In the genomic region with DNA sequence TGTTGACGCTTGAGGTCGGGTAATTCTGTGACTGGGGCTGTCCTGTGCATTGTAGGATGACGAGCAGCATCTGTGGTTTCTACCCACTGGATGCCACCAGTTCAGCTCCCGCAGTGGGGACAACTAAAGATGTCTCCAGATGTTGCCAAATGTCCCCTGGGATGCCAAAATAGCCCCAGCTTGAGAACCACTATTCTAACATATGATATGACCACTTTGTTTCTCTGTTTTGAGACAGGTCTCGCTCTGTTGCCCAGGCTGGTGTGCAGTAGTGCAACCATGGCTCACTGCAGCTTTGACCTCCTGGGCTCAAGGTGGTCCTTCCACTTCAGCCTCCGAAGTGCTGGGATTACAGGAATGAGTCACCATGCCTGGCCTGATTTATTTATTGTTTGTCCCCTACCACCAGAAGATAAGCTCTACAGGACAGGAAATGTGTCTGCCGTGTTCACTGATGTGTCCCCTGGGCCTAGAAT, we compare ENCODE assay signal across 15 cellular contexts. TPM values are rescaled to one million over a fixed set of nuclear protein-coding genes. Genes with fewer than 3 reads are reported as not detected.
DNase-seq lines count a peak whose midpoint lies in the region; ATAC-seq lines count a peak whose summit lies in the region.
"Had no signal": no experiment of that assay in that cellular context is flagged by ENCODE, and none has a peak within 500 bp of the region (broad histone marks: within the 10 kb centered on the region; RNA-seq: fewer than 3 reads in every experiment).

No MANE protein-coding gene starts in this region.

- peaks cover 3% of the 10 kb centered on the region for H3K79me1 ChIP-seq in mesenchymal stem cell (replicated peaks; ENCODE audit: low read length, poor library complexity, severe bottlenecking)

- H3K14ac ChIP-seq in mesenchymal stem cell (ENCODE audit: low read length in 2 of 2): no peak overlapping the region

- DNase-seq in mesenchymal stem cell (peak; percentile 51), anterior cingulate cortex (lab: John Stamatoyannopoulos, UW) (no peak), NCI-H1417 (lab: John Stamatoyannopoulos, UW) (no peak)
- no peak for DNase-seq in activated naive CD4-positive, alpha-beta T cell treated with anti-CD3 and anti-CD28 coated beads for 36 hours
- no peak for DNase-seq in naive thymus-derived CD4-positive, alpha-beta T cell
- DNase-seq: activated T-cell treated with anti-CD3 and anti-CD28 coated beads, Interleukin-2, amount 50 U/mL, for 72 hours; CD4-positive, CD25-positive, alpha-beta regulatory T cell; Karpas-422; NCI-H2227 treated with DMSO at 0.1 percent for 48 hours; retina; SHP77 had no signal

- no peaks in the 10 kb centered on the region for H3K9me3 Mint-ChIP-seq in activated naive CD4-positive, alpha-beta T cell treated with anti-CD3 and anti-CD28 coated beads for 36 hours
- H3K9me3 Mint-ChIP-seq in naive thymus-derived CD4-positive, alpha-beta T cell: no peaks in the 10 kb centered on the region
- H3K9me3 Mint-ChIP-seq: activated T-cell treated with anti-CD3 and anti-CD28 coated beads, Interleukin-2, amount 50 U/mL, for 72 hours had no signal

- no peak overlapping the region for H2BK12ac ChIP-seq in mesenchymal stem cell (ENCODE audit: low read length in 2 of 2)

- no peak overlapping the region for H3K18ac ChIP-seq in mesenchymal stem cell (ENCODE audit: low read depth in 1 of 2, low read length in 2 of 2)

- H3K36me3 Mint-ChIP-seq in activated naive CD4-positive, alpha-beta T cell treated with anti-CD3 and anti-CD28 coated beads for 36 hours (ENCODE audit: low read depth): no peaks in the 10 kb centered on the region
- H3K36me3 Mint-ChIP-seq in naive thymus-derived CD4-positive, alpha-beta T cell: no peaks in the 10 kb centered on the region
- H3K36me3 Mint-ChIP-seq: CD4-positive, CD25-positive, alpha-beta regulatory T cell had no signal

- no peak overlapping the region for H3K4me2 ChIP-seq in mesenchymal stem cell (ENCODE audit: low read length, poor library complexity, severe bottlenecking)

- no peaks in the 10 kb centered on the region for H3K36me3 ChIP-seq in mesenchymal stem cell (ENCODE audit: control insufficient read depth in 1 of 2, insufficient read depth in 2 of 2, low read depth in 1 of 2, low read length in 2 of 2)
- H3K36me3 ChIP-seq in naive thymus-derived CD4-positive, alpha-beta T cell (ENCODE audit: control insufficient read depth in 2 of 3, insufficient read depth in 3 of 3, low read length in 3 of 3): peaks cover 0 to 6% (median 0%) of the 10 kb centered on the region in 3 experiments
- H3K36me3 ChIP-seq: breast epithelium had no signal

- no peak overlapping the region for H2BK120ac ChIP-seq in mesenchymal stem cell (ENCODE audit: low read depth, low read length)

- no peak overlapping the region for H3K27ac ChIP-seq in mesenchymal stem cell (ENCODE audit: low read length, poor library complexity, severe bottlenecking)
- H3K27ac ChIP-seq in naive thymus-derived CD4-positive, alpha-beta T cell (ENCODE audit: low read depth, low read length): no peak overlapping the region
- H3K27ac ChIP-seq: breast epithelium had no signal

- POLR2A ChIA-PET in naive thymus-derived CD4-positive, alpha-beta T cell (lab: Charles Lee): no interaction called here

- no peak overlapping the region for H4K91ac ChIP-seq in mesenchymal stem cell (ENCODE audit: low read length)

- WGBS in mesenchymal stem cell: 54% methylated on average over 7 of the region's 7 CpGs

- H2AK5ac ChIP-seq in mesenchymal stem cell (ENCODE audit: low read length, severe bottlenecking): no peak overlapping the region

- H3K9ac ChIP-seq in mesenchymal stem cell (ENCODE audit: low read length): no peak overlapping the region

- no peak overlapping the region for H3K4me3 Mint-ChIP-seq in activated naive CD4-positive, alpha-beta T cell treated with anti-CD3 and anti-CD28 coated beads for 36 hours
- no peak overlapping the region for H3K4me3 Mint-ChIP-seq in naive thymus-derived CD4-positive, alpha-beta T cell
- H3K4me3 Mint-ChIP-seq: activated T-cell treated with anti-CD3 and anti-CD28 coated beads, Interleukin-2, amount 50 U/mL, for 72 hours had no signal

- H2AFZ ChIP-seq in mesenchymal stem cell (ENCODE audit: low read depth, low read length): no peak overlapping the region

- no peak overlapping the region for H3K4ac ChIP-seq in mesenchymal stem cell (ENCODE audit: low read depth in 1 of 2, low read length in 2 of 2)

- no peaks in the 10 kb centered on the region for H3K27me3 Mint-ChIP-seq in activated naive CD4-positive, alpha-beta T cell treated with anti-CD3 and anti-CD28 coated beads for 36 hours (ENCODE audit: low read depth)
- peaks cover 0 to 6% (median 0%) of the 10 kb centered on the region in 5 donors for H3K27me3 Mint-ChIP-seq in naive thymus-derived CD4-positive, alpha-beta T cell

- CTCF ChIA-PET in activated naive CD4-positive, alpha-beta T cell treated with anti-CD3 and anti-CD28 coated beads for 36 hours (lab: Charles Lee): no interaction called here
- CTCF ChIA-PET in naive thymus-derived CD4-positive, alpha-beta T cell (lab: Charles Lee): no interaction called here

- H3K23ac ChIP-seq in mesenchymal stem cell (ENCODE audit: low read length in 2 of 2): no peak overlapping the region

- no peak overlapping the region for H2BK5ac ChIP-seq in mesenchymal stem cell (ENCODE audit: low read depth, low read length, poor library complexity, severe bottlenecking)

- no peak overlapping the region for H2BK15ac ChIP-seq in mesenchymal stem cell (ENCODE audit: low read depth, poor library complexity, severe bottlenecking)

- no peaks in the 10 kb centered on the region for H3K9me3 ChIP-seq in mesenchymal stem cell (ENCODE audit: control insufficient read depth, low read length)
- H3K9me3 ChIP-seq in naive thymus-derived CD4-positive, alpha-beta T cell (ENCODE audit: control insufficient read depth in 2 of 3, low read length in 3 of 3): no peaks in the 10 kb centered on the region
- H3K9me3 ChIP-seq: breast epithelium had no signal

- no peaks in the 10 kb centered on the region for H3K27me3 ChIP-seq in mesenchymal stem cell (ENCODE audit: control insufficient read depth in 1 of 2, insufficient read depth in 1 of 2, low read length in 2 of 2)
- H3K27me3 ChIP-seq in naive thymus-derived CD4-positive, alpha-beta T cell (ENCODE audit: control insufficient read depth in 2 of 2, insufficient read depth in 2 of 2, low read length in 2 of 2): no peaks in the 10 kb centered on the region
- H3K27me3 ChIP-seq: breast epithelium had no signal

- H3K4me1 Mint-ChIP-seq in activated naive CD4-positive, alpha-beta T cell treated with anti-CD3 and anti-CD28 coated beads for 36 hours (ENCODE audit: low read depth): peaks cover 6% of the 10 kb centered on the region
- H3K4me1 Mint-ChIP-seq in naive thymus-derived CD4-positive, alpha-beta T cell: peaks cover 6 to 14% (median 10%) of the 10 kb centered on the region in 7 donors

- no peak overlapping the region for H3K4me3 ChIP-seq in mesenchymal stem cell (ENCODE audit: insufficient read depth in 1 of 2, low read depth in 1 of 2, low read length in 2 of 2)
- no peak overlapping the region for H3K4me3 ChIP-seq in naive thymus-derived CD4-positive, alpha-beta T cell (ENCODE audit: low read length)
- H3K4me3 ChIP-seq: breast epithelium had no signal

- intact Hi-C loops in activated naive CD4-positive, alpha-beta T cell treated with anti-CD3 and anti-CD28 coated beads for 36 hours (cut with micrococcal nuclease): no loop called here
- intact Hi-C loops in naive thymus-derived CD4-positive, alpha-beta T cell (cut with micrococcal nuclease): no loop called here

- H4K8ac ChIP-seq in mesenchymal stem cell (ENCODE audit: low read length): no peak overlapping the region

- no peak overlapping the region for H3K27ac Mint-ChIP-seq in activated naive CD4-positive, alpha-beta T cell treated with anti-CD3 and anti-CD28 coated beads for 36 hours
- H3K27ac Mint-ChIP-seq in naive thymus-derived CD4-positive, alpha-beta T cell: no peak overlapping the region
- H3K27ac Mint-ChIP-seq: activated T-cell treated with anti-CD3 and anti-CD28 coated beads, Interleukin-2, amount 50 U/mL, for 72 hours had no signal

- ATAC-seq in GM18511 (IDR thresholded peaks at IDR 0.05; ENCODE audit: unreplicated experiment): peak; percentile 76
- ATAC-seq in GM21515 (IDR thresholded peaks at IDR 0.05; ENCODE audit: unreplicated experiment): peak; percentile 38
- ATAC-seq in HG03196 (IDR thresholded peaks at IDR 0.05; ENCODE audit: unreplicated experiment): peak; percentile 66
- ATAC-seq in naive thymus-derived CD4-positive, alpha-beta T cell: no peak
- ATAC-seq: activated T-cell treated with anti-CD3 and anti-CD28 coated beads, Interleukin-2, amount 50 U/mL, for 72 hours had no signal

- peaks cover 7% of the 10 kb centered on the region for H3K4me1 ChIP-seq in mesenchymal stem cell (ENCODE audit: control insufficient read depth, insufficient read depth, low read depth, low read length)
- H3K4me1 ChIP-seq in naive thymus-derived CD4-positive, alpha-beta T cell (ENCODE audit: control insufficient read depth in 2 of 2, insufficient read depth in 2 of 2, low read length in 2 of 2): peaks cover under 1 to 3% of the 10 kb centered on the region in 2 donors

RNA-seq across cellular contexts. Expression of a gene that starts 4.4 kb away (rescaled TPM):
- polyA plus RNA-seq in mesenchymal stem cell (2013, experiment 1 of 2): 30.3 TPM
- polyA plus RNA-seq in mesenchymal stem cell (2013, experiment 2 of 2): 29.2 TPM
- total RNA-seq in activated naive CD4-positive, alpha-beta T cell treated with anti-CD3 and anti-CD28 coated beads for 36 hours: 10 to 100 TPM; 23.9 TPM
- 10 to 100 TPM; 25.7 to 46.4 (median 38.0) TPM for total RNA-seq in naive thymus-derived CD4-positive, alpha-beta T cell
- polyA plus RNA-seq in naive thymus-derived CD4-positive, alpha-beta T cell: 10 to 100 TPM; 33.8 to 54.9 TPM

RNA-seq across cellular contexts. Expression of a gene that starts 11.7 kb away (rescaled TPM):
- polyA plus RNA-seq in mesenchymal stem cell (2013, experiment 1 of 2): 12.3 TPM
- polyA plus RNA-seq in mesenchymal stem cell (2013, experiment 2 of 2): 13.7 TPM
- total RNA-seq in activated naive CD4-positive, alpha-beta T cell treated with anti-CD3 and anti-CD28 coated beads for 36 hours: 10 to 100 TPM; 69.5 to 73.9 TPM
- 100 to 1,000 TPM in 2 of 5 experiments, 10 to 100 TPM in 3; 75.2 to 130 (median 84.3) TPM for total RNA-seq in naive thymus-derived CD4-positive, alpha-beta T cell
- 10 to 100 TPM; 40.7 to 63.0 TPM for polyA plus RNA-seq in naive thymus-derived CD4-positive, alpha-beta T cell

RNA-seq across cellular contexts. Expression of a gene that starts 29.7 kb away (rescaled TPM):
- polyA plus RNA-seq in mesenchymal stem cell (2013, experiment 1 of 2): 0.26 TPM
- 0.21 TPM for polyA plus RNA-seq in mesenchymal stem cell (2013, experiment 2 of 2)
- total RNA-seq in activated naive CD4-positive, alpha-beta T cell treated with anti-CD3 and anti-CD28 coated beads for 36 hours: under 1 TPM; 0.32 to 0.41 TPM
- 1 to 10 TPM in 4 of 5 experiments, under 1 TPM in 1; 0.22 to 9.2 (median 8.1) TPM for total RNA-seq in naive thymus-derived CD4-positive, alpha-beta T cell
- under 1 TPM; 0.27 to 0.47 TPM for polyA plus RNA-seq in naive thymus-derived CD4-positive, alpha-beta T cell

RNA-seq across cellular contexts. Expression of a gene that starts 36.4 kb away (rescaled TPM):
- polyA plus RNA-seq in mesenchymal stem cell (2013, experiment 1 of 2): 124 TPM
- polyA plus RNA-seq in mesenchymal stem cell (2013, experiment 2 of 2): 118 TPM
- total RNA-seq in activated naive CD4-positive, alpha-beta T cell treated with anti-CD3 and anti-CD28 coated beads for 36 hours: 100 to 1,000 TPM; 303 to 320 TPM
- total RNA-seq in naive thymus-derived CD4-positive, alpha-beta T cell: 1,000 to 10,000 TPM in 2 of 5 experiments, 100 to 1,000 TPM in 3; 462 to 1,612 (median 904) TPM
- 100 to 1,000 TPM; 101 to 155 TPM for polyA plus RNA-seq in naive thymus-derived CD4-positive, alpha-beta T cell

RNA-seq across cellular contexts. Expression of a gene that starts 55.0 kb away (rescaled TPM):
- polyA plus RNA-seq in mesenchymal stem cell (2013, experiment 1 of 2): 0.18 TPM
- 0.21 TPM for polyA plus RNA-seq in mesenchymal stem cell (2013, experiment 2 of 2)
- total RNA-seq in activated naive CD4-positive, alpha-beta T cell treated with anti-CD3 and anti-CD28 coated beads for 36 hours: under 1 TPM; 0.64 to 0.89 TPM
- 10 to 100 TPM in 4 of 5 experiments, 1 to 10 TPM in 1; 8.0 to 16.2 (median 13.9) TPM for total RNA-seq in naive thymus-derived CD4-positive, alpha-beta T cell
- polyA plus RNA-seq in naive thymus-derived CD4-positive, alpha-beta T cell: under 1 TPM; 0.26 to 0.64 TPM
